Comparison of ENCODE assay signal across 9 cellular contexts in genomic region chr19:13165091-13165997, GRCh38. TPM values are rescaled to one million over a fixed set of nuclear protein-coding genes. Genes with fewer than 3 reads are reported as not detected.
DNase-seq lines count a peak whose midpoint lies in the region; ATAC-seq and TF ChIP-seq lines count a peak whose summit lies in the region.
"Had no signal": no experiment of that assay in that cellular context is flagged by ENCODE, and none has a peak within 500 bp of the region (broad histone marks: within the 10 kb centered on the region; RNA-seq: fewer than 3 reads in every experiment).

No MANE protein-coding gene starts in this region.

- peaks cover 68% of the 10 kb centered on the region for H3K4me1 Mint-ChIP-seq in nephron progenitor cell

- no peak overlapping the region for H3K4me3 Mint-ChIP-seq in nephron progenitor cell

- no peaks in the 10 kb centered on the region for H3K9me3 Mint-ChIP-seq in nephron progenitor cell

- no peaks in the 10 kb centered on the region for H3K36me3 Mint-ChIP-seq in nephron progenitor cell (ENCODE audit: low read depth)

- peak overlapping the region; percentile 99 for H3K27ac Mint-ChIP-seq in nephron progenitor cell

- peak overlapping the region; percentile 81; the same call in 1 of the 2 replicates for H3K27ac ChIP-seq in C4-2B

- ATAC-seq in HG02885 (IDR thresholded peaks at IDR 0.05; ENCODE audit: poor library complexity, unreplicated experiment), result no peak
- ATAC-seq in HG02870 (IDR thresholded peaks at IDR 0.05; ENCODE audit: unreplicated experiment), result no peak

- H3K27me3 Mint-ChIP-seq in nephron progenitor cell (ENCODE audit: low read depth, poor library complexity), result peaks cover 5% of the 10 kb centered on the region

- DNase-seq in M059J (ENCODE audit: low read depth), result peak; percentile 91
- peak; percentile 38 for DNase-seq in dermis blood vessel endothelial cell
- DNase-seq in nephron progenitor cell, result no peak
- DNase-seq in NCI-H510A treated with DMSO at 0.1 percent for 48 hours (lab: John Stamatoyannopoulos, UW), result no peak
- DNase-seq in DMS 273 treated with DMSO at 0.1 percent for 48 hours (lab: John Stamatoyannopoulos, UW), result no peak
- DNase-seq: NCI-H187 had no signal

- TF ChIP-seq CTCF in C4-2B (conservative IDR thresholded peaks at IDR 0.05) (no peak), nephron progenitor cell (IDR thresholded peaks at IDR 0.05) (no peak)

RNA-seq across cellular contexts. Expression of gene IER2, which starts 15.1 kb away (rescaled TPM):
- total RNA-seq in M059J (2014; rRNA removed; shearing (Covaris generic)), result 16.6 and 33.0 TPM in 2 replicates
- 25.5 and 30.8 TPM in 2 replicates for total RNA-seq in dermis blood vessel endothelial cell

RNA-seq across cellular contexts. Expression of gene STX10, which starts 15.2 kb away (rescaled TPM):
- total RNA-seq in M059J (2014; rRNA removed; shearing (Covaris generic)), result 122 and 124 TPM in 2 replicates
- 69.9 and 84.6 TPM in 2 replicates for total RNA-seq in dermis blood vessel endothelial cell

RNA-seq across cellular contexts. Expression of gene NACC1, which starts 47.3 kb away (rescaled TPM):
- total RNA-seq in M059J (2014; rRNA removed; shearing (Covaris generic)), result 48.1 and 126 TPM in 2 replicates
- total RNA-seq in dermis blood vessel endothelial cell, result 35.9 and 136 TPM in 2 replicates

RNA-seq across cellular contexts. Expression of gene TRMT1, which starts 48.8 kb away (rescaled TPM):
- total RNA-seq in M059J (2014; rRNA removed; shearing (Covaris generic)), result 19.9 and 23.0 TPM in 2 replicates
- 44.7 and 47.0 TPM in 2 replicates for total RNA-seq in dermis blood vessel endothelial cell

Comparison
In these comparisons a context has a peak if more than half of its experiments do, and no peak if none do; other contexts are left out.
1. DNase-seq: peak in M059J (single experiment) and dermis blood vessel endothelial cell (single experiment); none in nephron progenitor cell (single experiment), NCI-H510A treated with DMSO at 0.1 percent for 48 hours (single experiment) and DMS 273 treated with DMSO at 0.1 percent for 48 hours (single experiment).